9 cellular contexts compared by ENCODE assay signal in the genomic region with DNA sequence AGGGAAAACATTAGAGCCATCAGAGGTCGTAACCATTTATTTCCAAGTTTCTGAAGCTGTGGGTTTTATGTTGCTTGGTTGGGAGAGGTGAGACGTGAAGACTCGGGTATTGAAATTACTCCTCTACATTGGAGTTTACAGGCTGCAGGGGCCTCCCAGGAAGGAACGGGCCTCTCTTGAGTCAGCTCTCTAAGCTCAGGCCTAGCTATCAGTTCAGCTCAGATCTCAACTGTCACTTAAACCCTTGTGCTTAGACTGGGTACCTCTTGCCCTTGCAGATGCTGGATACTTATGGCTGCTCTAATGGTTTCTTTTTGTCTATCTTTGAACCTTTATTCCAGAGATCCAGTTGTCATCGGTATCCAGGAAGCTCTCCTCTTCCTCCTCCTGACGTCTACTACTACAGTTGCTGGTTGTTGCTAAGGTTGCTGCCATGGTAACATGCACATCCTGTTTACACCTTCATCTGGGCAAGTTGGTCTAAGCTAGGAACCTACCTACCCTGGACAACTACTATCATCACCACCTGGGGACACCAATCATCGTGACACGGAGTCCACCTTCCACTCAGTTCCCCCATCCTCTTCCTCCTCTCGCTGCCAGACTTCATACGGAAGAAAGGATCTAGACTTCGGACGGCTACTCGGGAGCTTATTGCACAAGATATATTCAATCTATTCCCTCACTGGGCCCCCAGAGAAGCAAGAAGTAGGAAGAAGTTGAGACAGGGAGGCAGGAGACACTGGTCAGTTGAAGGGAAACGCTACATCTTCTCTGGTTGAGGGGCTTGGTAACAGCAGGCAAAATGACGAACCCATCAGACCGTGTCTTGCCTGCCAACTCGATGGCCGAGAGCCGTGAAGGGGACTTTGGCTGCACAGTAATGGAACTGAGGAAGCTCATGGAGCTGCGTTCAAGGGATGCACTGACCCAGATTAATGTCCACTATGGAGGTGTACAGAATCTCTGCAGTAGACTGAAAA. TPM values are rescaled to one million over a fixed set of nuclear protein-coding genes. Genes with fewer than 3 reads are reported as not detected.
A peak's percentile ranks its signal among the peaks of the same experiment; 100 is the strongest.
DNase-seq lines count a peak whose midpoint lies in the region; ATAC-seq lines count a peak whose summit lies in the region.
"Had no signal": no experiment of that assay in that cellular context is flagged by ENCODE, and none has a peak within 500 bp of the region (broad histone marks: within the 10 kb centered on the region; RNA-seq: fewer than 3 reads in every experiment).

No MANE protein-coding gene starts in this region.

- peak; percentile 86 for DNase-seq in activated CD8-positive, alpha-beta memory T cell treated with anti-CD3 and anti-CD28 coated beads, Interleukin-2, amount 10 ng/mL, durations not matched to agents 7 days and 5 days
- no peak for DNase-seq in activated CD8-positive, alpha-beta memory T cell treated with anti-CD3 and anti-CD28 coated beads, Interleukin-2, amount 50 U/mL, for 4 hours
- peak; percentile 65 for DNase-seq in activated CD8-positive, alpha-beta memory T cell treated with anti-CD3 and anti-CD28 coated beads, Interleukin-2, amount 50 U/mL, for 48 hours
- DNase-seq in iris pigment epithelial cell (ENCODE audit: low read depth) (peak; percentile 18), mucosa of gallbladder (ENCODE audit: low spot score) (no peak), occipital lobe (lab: John Stamatoyannopoulos, UW) (no peak)

- peak overlapping the region; percentile 90 for H3K27ac Mint-ChIP-seq in activated CD8-positive, alpha-beta memory T cell treated with anti-CD3 and anti-CD28 coated beads, Interleukin-2, amount 10 ng/mL, durations not matched to agents 7 days and 5 days

- no peaks in the 10 kb centered on the region for H3K9me3 Mint-ChIP-seq in activated CD8-positive, alpha-beta memory T cell treated with anti-CD3 and anti-CD28 coated beads, Interleukin-2, amount 10 ng/mL, durations not matched to agents 7 days and 5 days (ENCODE audit: low read depth)

- H3K27ac ChIP-seq in thymus (ENCODE audit: low read depth), result peak overlapping the region; percentile 77
- H3K27ac ChIP-seq: VCaP had no signal

- H3K27me3 Mint-ChIP-seq in activated CD8-positive, alpha-beta memory T cell treated with anti-CD3 and anti-CD28 coated beads, Interleukin-2, amount 10 ng/mL, durations not matched to agents 7 days and 5 days, result no peaks in the 10 kb centered on the region

- H3K4me1 ChIP-seq in thymus (ENCODE audit: control insufficient read depth, insufficient read depth, low read length), result peaks cover 18% of the 10 kb centered on the region

- H3K36me3 Mint-ChIP-seq in activated CD8-positive, alpha-beta memory T cell treated with anti-CD3 and anti-CD28 coated beads, Interleukin-2, amount 10 ng/mL, durations not matched to agents 7 days and 5 days, result peaks cover 61% of the 10 kb centered on the region

- peaks cover 48% of the 10 kb centered on the region for H3K4me1 Mint-ChIP-seq in activated CD8-positive, alpha-beta memory T cell treated with anti-CD3 and anti-CD28 coated beads, Interleukin-2, amount 10 ng/mL, durations not matched to agents 7 days and 5 days

- peak overlapping the region; percentile 1 for H3K4me3 Mint-ChIP-seq in activated CD8-positive, alpha-beta memory T cell treated with anti-CD3 and anti-CD28 coated beads, Interleukin-2, amount 10 ng/mL, durations not matched to agents 7 days and 5 days

- H3K9me3 ChIP-seq in thymus (ENCODE audit: control insufficient read depth), result no peaks in the 10 kb centered on the region

- peak; percentile 92 for ATAC-seq in activated CD8-positive, alpha-beta memory T cell treated with anti-CD3 and anti-CD28 coated beads, Interleukin-2, amount 10 ng/mL, durations not matched to agents 7 days and 5 days
- ATAC-seq in HG03521 (IDR thresholded peaks at IDR 0.05; ENCODE audit: unreplicated experiment), result no peak

- H3K27me3 ChIP-seq in thymus (ENCODE audit: control insufficient read depth, insufficient read depth), result no peaks in the 10 kb centered on the region

- WGBS in thymus, result 84% methylated on average over 20 of the region's 20 CpGs

- CTCF ChIA-PET in activated CD8-positive, alpha-beta memory T cell treated with anti-CD3 and anti-CD28 coated beads, Interleukin-2, amount 10 ng/mL, durations not matched to agents 7 days and 5 days (lab: Charles Lee), result interaction anchor here (0.6 to 2.8 kb wide), 14 partner anchors 8 to 883 kb away, joined by 3 to 19 read pairs (median 4); a partner anchor contains a TSS

- peaks cover 6% of the 10 kb centered on the region for H3K36me3 ChIP-seq in thymus (ENCODE audit: control insufficient read depth, insufficient read depth)

- no peak overlapping the region for H3K4me3 ChIP-seq in thymus (ENCODE audit: low read length)

RNA-seq across cellular contexts. Expression of a gene that starts 56.1 kb away (rescaled TPM):
- 100 to 1,000 TPM in 1 of 2 experiments, 10 to 100 TPM in 1; 96.1 to 130 TPM for total RNA-seq in activated CD8-positive, alpha-beta memory T cell treated with anti-CD3 and anti-CD28 coated beads, Interleukin-2, amount 10 ng/mL, durations not matched to agents 7 days and 5 days
- 35.5 TPM for polyA plus RNA-seq in thymus
- total RNA-seq in mucosa of gallbladder (107 TPM), occipital lobe (35.2 TPM)

Comparison
In these comparisons a context has a peak if more than half of its experiments do, and no peak if none do; other contexts are left out.
1. DNase-seq: peak in activated CD8-positive, alpha-beta memory T cell treated with anti-CD3 and anti-CD28 coated beads, Interleukin-2, amount 10 ng/mL, durations not matched to agents 7 days and 5 days (single experiment), activated CD8-positive, alpha-beta memory T cell treated with anti-CD3 and anti-CD28 coated beads, Interleukin-2, amount 50 U/mL, for 48 hours (single experiment) and iris pigment epithelial cell (single experiment); none in activated CD8-positive, alpha-beta memory T cell treated with anti-CD3 and anti-CD28 coated beads, Interleukin-2, amount 50 U/mL, for 4 hours (single experiment), mucosa of gallbladder (single experiment) and occipital lobe (single experiment).